2 cellular contexts compared by ENCODE assay signal in the genomic region with DNA sequence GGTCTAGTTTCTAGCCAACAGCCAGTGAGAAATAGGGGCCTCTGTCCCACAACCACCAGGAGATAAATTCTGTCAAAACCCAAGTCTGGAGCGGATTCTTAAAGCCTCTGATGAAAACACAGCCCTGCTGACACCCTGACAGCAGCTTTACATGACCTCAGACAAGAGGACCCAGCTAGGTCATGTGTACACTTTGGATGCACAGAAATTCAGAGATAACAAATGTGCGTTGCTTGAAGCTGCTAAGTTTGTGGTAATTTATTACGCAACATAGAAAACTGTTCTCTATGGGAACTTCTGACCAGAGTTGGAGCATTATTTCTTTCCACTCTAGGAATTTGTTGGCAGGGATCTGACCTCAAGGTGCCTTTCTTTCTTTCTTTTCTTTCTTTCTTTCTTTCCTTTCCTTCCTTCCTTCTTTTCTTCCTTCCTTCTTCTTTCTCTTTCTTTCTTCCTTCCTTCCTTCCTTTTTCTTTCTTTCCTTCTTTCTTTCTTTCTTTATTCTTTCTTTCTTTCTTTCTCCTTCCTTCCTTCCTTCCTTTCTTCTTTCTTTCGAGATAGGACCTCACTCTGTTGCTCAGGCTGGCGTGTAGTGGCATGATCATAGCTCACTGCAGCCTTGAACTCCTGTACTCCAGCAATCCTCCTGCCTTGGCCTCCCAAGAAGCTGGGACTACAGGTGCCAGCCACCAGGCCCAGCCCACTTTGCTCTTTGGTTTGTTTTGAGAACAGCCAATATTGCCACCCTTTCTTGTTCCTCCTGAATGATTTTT.
TF ChIP-seq lines count a peak whose summit lies in the region.

No MANE protein-coding gene starts in this region.

TF ChIP-seq in K562, 482 proteins besides CTCF, POLR2A, EP300 and RAD21 (continues in another document):
- TF ChIP-seq HDAC8 (tag; IDR thresholded peaks at IDR 0.05) (no peak), RNF2 (IDR thresholded peaks at IDR 0.05) (no peak), ZSCAN29 (IDR thresholded peaks at IDR 0.05) (no peak), ZBTB7A (IDR thresholded peaks at IDR 0.05; ENCODE audit: borderline replicate concordance, control insufficient read depth, low read depth, low read length) (no peak), POU5F1 (IDR thresholded peaks at IDR 0.05; ENCODE audit: borderline replicate concordance, low read depth, low read length, partially characterized antibody) (no peak), ZNF175 (CRISPR knock-in tag; IDR thresholded peaks at IDR 0.05; ENCODE audit: low read depth) (no peak), CXXC5 (CRISPR knock-in tag; IDR thresholded peaks at IDR 0.05) (peak; percentile 43; the same call in 1 of the 2 replicates), RBM17 (IDR thresholded peaks at IDR 0.05; ENCODE audit: borderline replicate concordance, low read depth, low read length) (no peak), NEUROD1 (IDR thresholded peaks at IDR 0.05; ENCODE audit: borderline replicate concordance, low read depth, low read length, partially characterized antibody) (no peak), GABPB1 (CRISPR knock-in tag; IDR thresholded peaks at IDR 0.05) (no peak), KLF13 (tag; IDR thresholded peaks at IDR 0.05; ENCODE audit: borderline replicate concordance, low read depth) (no peak), GATA2 (CRISPR knock-in tag; IDR thresholded peaks at IDR 0.05) (no peak), TFAM (CRISPR knock-in tag; conservative IDR thresholded peaks at IDR 0.05) (no peak), CEBPG (CRISPR knock-in tag; IDR thresholded peaks at IDR 0.05) (peak; percentile 25; the same call in 1 of the 2 replicates), CEBPG (tag; conservative IDR thresholded peaks at IDR 0.05 in 1 of 2, IDR thresholded peaks at IDR 0.05 in 1 of 2) (peak; percentile 95 to 99), TCF7 (IDR thresholded peaks at IDR 0.05; ENCODE audit: borderline replicate concordance) (no peak), CHD4 (IDR thresholded peaks at IDR 0.05; ENCODE audit: insufficient read depth, insufficient replicate concordance, low read depth, low read length, poor library complexity, severe bottlenecking) (no peak), ZNF507 (tag; conservative IDR thresholded peaks at IDR 0.05) (no peak), NELFE (IDR thresholded peaks at IDR 0.05; ENCODE audit: insufficient read depth, insufficient read length) (no peak), TAF9B (IDR thresholded peaks at IDR 0.05; ENCODE audit: partially characterized antibody) (no peak), FOXA3 (CRISPR knock-in tag; conservative IDR thresholded peaks at IDR 0.05 in 1 of 2, IDR thresholded peaks at IDR 0.05 in 1 of 2) (peak in 1 of 2 experiments; percentile 40; a peak in 1 of 4 replicates)
- TF ChIP-seq, protein P1, sequence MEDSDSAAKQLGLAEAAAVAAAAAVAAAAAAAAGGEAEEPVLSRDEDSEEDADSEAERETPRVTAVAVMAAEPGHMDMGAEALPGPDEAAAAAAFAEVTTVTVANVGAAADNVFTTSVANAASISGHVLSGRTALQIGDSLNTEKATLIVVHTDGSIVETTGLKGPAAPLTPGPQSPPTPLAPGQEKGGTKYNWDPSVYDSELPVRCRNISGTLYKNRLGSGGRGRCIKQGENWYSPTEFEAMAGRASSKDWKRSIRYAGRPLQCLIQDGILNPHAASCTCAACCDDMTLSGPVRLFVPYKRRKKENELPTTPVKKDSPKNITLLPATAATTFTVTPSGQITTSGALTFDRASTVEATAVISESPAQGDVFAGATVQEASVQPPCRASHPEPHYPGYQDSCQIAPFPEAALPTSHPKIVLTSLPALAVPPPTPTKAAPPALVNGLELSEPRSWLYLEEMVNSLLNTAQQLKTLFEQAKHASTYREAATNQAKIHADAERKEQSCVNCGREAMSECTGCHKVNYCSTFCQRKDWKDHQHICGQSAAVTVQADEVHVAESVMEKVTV (CRISPR knock-in tag; IDR thresholded peaks at IDR 0.05), result no peak
- TF ChIP-seq, protein P2, sequence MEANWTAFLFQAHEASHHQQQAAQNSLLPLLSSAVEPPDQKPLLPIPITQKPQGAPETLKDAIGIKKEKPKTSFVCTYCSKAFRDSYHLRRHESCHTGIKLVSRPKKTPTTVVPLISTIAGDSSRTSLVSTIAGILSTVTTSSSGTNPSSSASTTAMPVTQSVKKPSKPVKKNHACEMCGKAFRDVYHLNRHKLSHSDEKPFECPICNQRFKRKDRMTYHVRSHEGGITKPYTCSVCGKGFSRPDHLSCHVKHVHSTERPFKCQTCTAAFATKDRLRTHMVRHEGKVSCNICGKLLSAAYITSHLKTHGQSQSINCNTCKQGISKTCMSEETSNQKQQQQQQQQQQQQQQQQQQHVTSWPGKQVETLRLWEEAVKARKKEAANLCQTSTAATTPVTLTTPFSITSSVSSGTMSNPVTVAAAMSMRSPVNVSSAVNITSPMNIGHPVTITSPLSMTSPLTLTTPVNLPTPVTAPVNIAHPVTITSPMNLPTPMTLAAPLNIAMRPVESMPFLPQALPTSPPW (CRISPR knock-in tag; IDR thresholded peaks at IDR 0.05), result no peak
- TF ChIP-seq, protein P3, sequence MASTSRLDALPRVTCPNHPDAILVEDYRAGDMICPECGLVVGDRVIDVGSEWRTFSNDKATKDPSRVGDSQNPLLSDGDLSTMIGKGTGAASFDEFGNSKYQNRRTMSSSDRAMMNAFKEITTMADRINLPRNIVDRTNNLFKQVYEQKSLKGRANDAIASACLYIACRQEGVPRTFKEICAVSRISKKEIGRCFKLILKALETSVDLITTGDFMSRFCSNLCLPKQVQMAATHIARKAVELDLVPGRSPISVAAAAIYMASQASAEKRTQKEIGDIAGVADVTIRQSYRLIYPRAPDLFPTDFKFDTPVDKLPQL (IDR thresholded peaks at IDR 0.05; ENCODE audit: extremely low read depth, insufficient read length), result no peak
- TF ChIP-seq, protein P4, sequence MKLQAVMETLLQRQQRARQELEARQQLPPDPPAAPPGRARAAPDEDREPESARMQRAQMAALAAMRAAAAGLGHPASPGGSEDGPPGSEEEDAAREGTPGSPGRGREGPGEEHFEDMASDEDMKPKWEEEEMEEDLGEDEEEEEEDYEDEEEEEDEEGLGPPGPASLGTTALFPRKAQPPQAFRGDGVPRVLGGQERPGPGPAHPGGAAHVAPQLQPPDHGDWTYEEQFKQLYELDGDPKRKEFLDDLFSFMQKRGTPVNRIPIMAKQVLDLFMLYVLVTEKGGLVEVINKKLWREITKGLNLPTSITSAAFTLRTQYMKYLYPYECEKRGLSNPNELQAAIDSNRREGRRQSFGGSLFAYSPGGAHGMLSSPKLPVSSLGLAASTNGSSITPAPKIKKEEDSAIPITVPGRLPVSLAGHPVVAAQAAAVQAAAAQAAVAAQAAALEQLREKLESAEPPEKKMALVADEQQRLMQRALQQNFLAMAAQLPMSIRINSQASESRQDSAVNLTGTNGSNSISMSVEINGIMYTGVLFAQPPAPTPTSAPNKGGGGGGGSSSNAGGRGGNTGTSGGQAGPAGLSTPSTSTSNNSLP (IDR thresholded peaks at IDR 0.05; ENCODE audit: borderline replicate concordance, low read depth, low read length), result no peak
- TF ChIP-seq, protein P5, sequence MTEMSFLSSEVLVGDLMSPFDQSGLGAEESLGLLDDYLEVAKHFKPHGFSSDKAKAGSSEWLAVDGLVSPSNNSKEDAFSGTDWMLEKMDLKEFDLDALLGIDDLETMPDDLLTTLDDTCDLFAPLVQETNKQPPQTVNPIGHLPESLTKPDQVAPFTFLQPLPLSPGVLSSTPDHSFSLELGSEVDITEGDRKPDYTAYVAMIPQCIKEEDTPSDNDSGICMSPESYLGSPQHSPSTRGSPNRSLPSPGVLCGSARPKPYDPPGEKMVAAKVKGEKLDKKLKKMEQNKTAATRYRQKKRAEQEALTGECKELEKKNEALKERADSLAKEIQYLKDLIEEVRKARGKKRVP (CRISPR knock-in tag; IDR thresholded peaks at IDR 0.05), result no peak

TF ChIP-seq in liver, 16 proteins besides CTCF, POLR2A, EP300 and RAD21:
- TF ChIP-seq HNF4A (conservative IDR thresholded peaks at IDR 0.05), result peak in 1 of 2 donors; percentile 66
- TF ChIP-seq, protein P6, sequence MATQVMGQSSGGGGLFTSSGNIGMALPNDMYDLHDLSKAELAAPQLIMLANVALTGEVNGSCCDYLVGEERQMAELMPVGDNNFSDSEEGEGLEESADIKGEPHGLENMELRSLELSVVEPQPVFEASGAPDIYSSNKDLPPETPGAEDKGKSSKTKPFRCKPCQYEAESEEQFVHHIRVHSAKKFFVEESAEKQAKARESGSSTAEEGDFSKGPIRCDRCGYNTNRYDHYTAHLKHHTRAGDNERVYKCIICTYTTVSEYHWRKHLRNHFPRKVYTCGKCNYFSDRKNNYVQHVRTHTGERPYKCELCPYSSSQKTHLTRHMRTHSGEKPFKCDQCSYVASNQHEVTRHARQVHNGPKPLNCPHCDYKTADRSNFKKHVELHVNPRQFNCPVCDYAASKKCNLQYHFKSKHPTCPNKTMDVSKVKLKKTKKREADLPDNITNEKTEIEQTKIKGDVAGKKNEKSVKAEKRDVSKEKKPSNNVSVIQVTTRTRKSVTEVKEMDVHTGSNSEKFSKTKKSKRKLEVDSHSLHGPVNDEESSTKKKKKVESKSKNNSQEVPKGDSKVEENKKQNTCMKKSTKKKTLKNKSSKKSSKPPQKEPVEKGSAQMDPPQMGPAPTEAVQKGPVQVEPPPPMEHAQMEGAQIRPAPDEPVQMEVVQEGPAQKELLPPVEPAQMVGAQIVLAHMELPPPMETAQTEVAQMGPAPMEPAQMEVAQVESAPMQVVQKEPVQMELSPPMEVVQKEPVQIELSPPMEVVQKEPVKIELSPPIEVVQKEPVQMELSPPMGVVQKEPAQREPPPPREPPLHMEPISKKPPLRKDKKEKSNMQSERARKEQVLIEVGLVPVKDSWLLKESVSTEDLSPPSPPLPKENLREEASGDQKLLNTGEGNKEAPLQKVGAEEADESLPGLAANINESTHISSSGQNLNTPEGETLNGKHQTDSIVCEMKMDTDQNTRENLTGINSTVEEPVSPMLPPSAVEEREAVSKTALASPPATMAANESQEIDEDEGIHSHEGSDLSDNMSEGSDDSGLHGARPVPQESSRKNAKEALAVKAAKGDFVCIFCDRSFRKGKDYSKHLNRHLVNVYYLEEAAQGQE (IDR thresholded peaks at IDR 0.05), result no peak
- TF ChIP-seq YY1 (IDR thresholded peaks at IDR 0.05), result no peak
- TF ChIP-seq NR2F2 (IDR thresholded peaks at IDR 0.05), result no peak
- TF ChIP-seq, protein P7, sequence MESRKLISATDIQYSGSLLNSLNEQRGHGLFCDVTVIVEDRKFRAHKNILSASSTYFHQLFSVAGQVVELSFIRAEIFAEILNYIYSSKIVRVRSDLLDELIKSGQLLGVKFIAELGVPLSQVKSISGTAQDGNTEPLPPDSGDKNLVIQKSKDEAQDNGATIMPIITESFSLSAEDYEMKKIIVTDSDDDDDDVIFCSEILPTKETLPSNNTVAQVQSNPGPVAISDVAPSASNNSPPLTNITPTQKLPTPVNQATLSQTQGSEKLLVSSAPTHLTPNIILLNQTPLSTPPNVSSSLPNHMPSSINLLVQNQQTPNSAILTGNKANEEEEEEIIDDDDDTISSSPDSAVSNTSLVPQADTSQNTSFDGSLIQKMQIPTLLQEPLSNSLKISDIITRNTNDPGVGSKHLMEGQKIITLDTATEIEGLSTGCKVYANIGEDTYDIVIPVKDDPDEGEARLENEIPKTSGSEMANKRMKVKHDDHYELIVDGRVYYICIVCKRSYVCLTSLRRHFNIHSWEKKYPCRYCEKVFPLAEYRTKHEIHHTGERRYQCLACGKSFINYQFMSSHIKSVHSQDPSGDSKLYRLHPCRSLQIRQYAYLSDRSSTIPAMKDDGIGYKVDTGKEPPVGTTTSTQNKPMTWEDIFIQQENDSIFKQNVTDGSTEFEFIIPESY (IDR thresholded peaks at IDR 0.05), result no peak
- no peak for TF ChIP-seq TAF1 (conservative IDR thresholded peaks at IDR 0.05)
- TF ChIP-seq RXRA (IDR thresholded peaks at IDR 0.05), result peak; percentile 27 to 74
- TF ChIP-seq, protein P8, sequence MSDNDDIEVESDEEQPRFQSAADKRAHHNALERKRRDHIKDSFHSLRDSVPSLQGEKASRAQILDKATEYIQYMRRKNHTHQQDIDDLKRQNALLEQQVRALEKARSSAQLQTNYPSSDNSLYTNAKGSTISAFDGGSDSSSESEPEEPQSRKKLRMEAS (IDR thresholded peaks at IDR 0.05), result peak; percentile 14
- no peak for TF ChIP-seq FOXA1 (IDR thresholded peaks at IDR 0.05)
- no peak for TF ChIP-seq GABPA (IDR thresholded peaks at IDR 0.05 in 1 of 2, conservative IDR thresholded peaks at IDR 0.05 in 1 of 2)
- peak; percentile 48 for TF ChIP-seq FOXA2 (IDR thresholded peaks at IDR 0.05)
- TF ChIP-seq JUND (IDR thresholded peaks at IDR 0.05), result peak in 1 of 2 donors; percentile 17
- TF ChIP-seq SP1 (IDR thresholded peaks at IDR 0.05), result peak; percentile 18
